ENCODE assay signal across 13 cellular contexts in genomic region chr10:96978621-96979154, GRCh38.
DNase-seq lines count a peak whose midpoint lies in the region; ATAC-seq lines count a peak whose summit lies in the region.
"Had no signal": no experiment of that assay in that cellular context is flagged by ENCODE, and none has a peak within 500 bp of the region (broad histone marks: within the 10 kb centered on the region; RNA-seq: fewer than 3 reads in every experiment).

No MANE protein-coding gene starts in this region.

- H3K4me1 ChIP-seq in subcutaneous abdominal adipose tissue (ENCODE audit: control insufficient read depth in 5 of 5, insufficient read depth in 5 of 5, low read length in 5 of 5), result peaks cover 0 to 26% (median 3%) of the 10 kb centered on the region in 5 donors
- H3K4me1 ChIP-seq: adrenal gland, BE2C had no signal

- peak; percentile 75 for ATAC-seq in GM21786 (IDR thresholded peaks at IDR 0.05; ENCODE audit: unreplicated experiment)
- peak; percentile 78 for ATAC-seq in HG03432 (IDR thresholded peaks at IDR 0.05; ENCODE audit: unreplicated experiment)
- ATAC-seq: right cardiac atrium had no signal

- peak; percentile 12 for DNase-seq in stimulated activated CD4-positive, alpha-beta T cell treated with anti-CD3 and anti-CD28 coated beads, Interleukin-15, amount 100 ng/mL, for 24 hours
- no peak for DNase-seq in stimulated activated CD4-positive, alpha-beta T cell treated with anti-CD3 and anti-CD28 coated beads, Interleukin-12 subunit alpha, Interleukin-12 subunit beta, amount 100 ng/mL, for 4 hours
- DNase-seq in NCI-H2081 treated with DMSO at 0.1 percent for 48 hours (lab: John Stamatoyannopoulos, UW) (no peak), COLO668 (lab: John Stamatoyannopoulos, UW; ENCODE audit: unreplicated experiment) (no peak), NCI-H2029 treated with DMSO at 0.1 percent for 48 hours (lab: John Stamatoyannopoulos, UW) (no peak)
- DNase-seq: adrenal gland, BE2C, glutamatergic neuron, NCI-H187, right cardiac atrium had no signal

- H3K9ac ChIP-seq in subcutaneous abdominal adipose tissue (ENCODE audit: low read length in 5 of 5), result no peak overlapping the region

- no peak overlapping the region for H3K4me3 ChIP-seq in subcutaneous abdominal adipose tissue (ENCODE audit: low read depth in 1 of 5, low read length in 5 of 5)
- H3K4me3 ChIP-seq: adrenal gland had no signal

- peak overlapping the region; percentile 2 for H3K27ac ChIP-seq in subcutaneous abdominal adipose tissue (ENCODE audit: low read depth, low read length)
- H3K27ac ChIP-seq: adrenal gland had no signal

- peaks cover 8 to 20% (median 17%) of the 10 kb centered on the region in 5 donors for H3K36me3 ChIP-seq in subcutaneous abdominal adipose tissue (ENCODE audit: control insufficient read depth in 5 of 5, insufficient read depth in 5 of 5, low read length in 5 of 5)
- H3K36me3 ChIP-seq: adrenal gland had no signal

- no peaks in the 10 kb centered on the region for H3K9me3 ChIP-seq in subcutaneous abdominal adipose tissue (ENCODE audit: control insufficient read depth in 5 of 5, low read length in 5 of 5)
- H3K9me3 ChIP-seq: adrenal gland, BE2C had no signal

- H3K27me3 ChIP-seq in subcutaneous abdominal adipose tissue (ENCODE audit: control insufficient read depth in 5 of 5, insufficient read depth in 4 of 5, low read length in 5 of 5), result no peaks in the 10 kb centered on the region
- H3K27me3 ChIP-seq: adrenal gland, BE2C had no signal
